ENCODE assay signal across 27 cellular contexts in the genomic region with DNA sequence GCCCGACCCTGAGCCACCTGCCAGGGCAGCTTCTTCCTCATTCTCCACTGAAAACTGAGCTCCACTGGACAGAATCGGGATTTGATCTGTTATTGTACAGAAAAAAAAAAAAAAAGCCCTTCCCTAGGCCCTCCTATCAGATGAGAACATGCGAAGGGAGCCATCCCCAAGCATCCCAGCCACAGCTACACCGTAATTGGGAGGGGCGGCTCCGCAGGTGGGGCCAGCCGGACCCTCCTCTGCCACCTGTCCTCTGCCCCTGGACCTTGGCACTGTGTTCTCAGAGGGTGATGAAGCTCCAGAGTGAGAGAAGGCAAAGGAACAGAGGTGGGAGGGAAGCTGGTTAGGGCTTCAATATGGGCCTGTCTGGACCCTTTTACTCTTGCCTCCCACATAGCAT.
"Had no signal": no experiment of that assay in that cellular context is flagged by ENCODE, and none has a peak within 500 bp of the region (broad histone marks: within the 10 kb centered on the region; RNA-seq: fewer than 3 reads in every experiment).

No MANE protein-coding gene starts in this region.

- ATAC-seq: activated CD4-positive, CD25-positive, alpha-beta regulatory T cell treated with anti-CD3 and anti-CD28 coated beads, Interleukin-2, amount 50 U/mL, for 24 hours; activated CD8-positive, alpha-beta memory T cell treated with anti-CD3 and anti-CD28 coated beads, Interleukin-2, amount 10 ng/mL, durations not matched to agents 7 days and 5 days; activated CD8-positive, alpha-beta T cell treated with anti-CD3 and anti-CD28 coated beads, Interleukin-2, amount 10 ng/mL, durations not matched to agents 7 days and 5 days; activated naive CD8-positive, alpha-beta T cell treated with anti-CD3 and anti-CD28 coated beads, Interleukin-2, amount 50 U/mL, for 24 hours; body of pancreas; esophagus mucosa; heart left ventricle; T-cell; T-helper 17 cell had no signal

- H3K4me3 ChIP-seq: adrenal gland, body of pancreas, colonic mucosa, heart left ventricle had no signal

- H3K27me3 ChIP-seq: body of pancreas, colonic mucosa had no signal

- H3K36me3 ChIP-seq: adrenal gland, colonic mucosa, heart left ventricle had no signal

- H3K9me3 ChIP-seq: adrenal gland, body of pancreas, colonic mucosa had no signal

- H3K27ac ChIP-seq: adrenal gland, body of pancreas, colonic mucosa, heart left ventricle, WERI-Rb-1 had no signal

- H3K4me1 ChIP-seq: adrenal gland, body of pancreas, colonic mucosa had no signal

- DNase-seq: activated B cell treated with CpG ODN at 0.5 μM for 24 hours; activated CD4-positive, alpha-beta memory T cell treated with anti-CD3 and anti-CD28 coated beads for 36 hours; activated CD4-positive, alpha-beta T cell treated with anti-CD3 and anti-CD28 coated beads for 48 hours; activated CD8-positive, alpha-beta memory T cell treated with anti-CD3 and anti-CD28 coated beads, Interleukin-2, amount 10 ng/mL, durations not matched to agents 7 days and 5 days; activated CD8-positive, alpha-beta memory T cell treated with anti-CD3 and anti-CD28 coated beads, Interleukin-2, amount 50 U/mL, for 4 hours; activated CD8-positive, alpha-beta T cell treated with anti-CD3 and anti-CD28 coated beads, Interleukin-2, amount 10 ng/mL, durations not matched to agents 7 days and 5 days; activated effector memory CD4-positive, alpha-beta T cell treated with anti-CD3 and anti-CD28 coated beads, Interleukin-2, amount 50 U/mL, for 16 hours; activated naive CD4-positive, alpha-beta T cell treated with anti-CD3 and anti-CD28 coated beads for 36 hours; activated naive CD8-positive, alpha-beta T cell treated with anti-CD3 and anti-CD28 coated beads for 36 hours; activated naive CD8-positive, alpha-beta T cell treated with anti-CD3 and anti-CD28 coated beads, Interleukin-2, amount 50 U/mL, for 24 hours; activated T-cell treated with anti-CD3 and anti-CD28 coated beads, Interleukin-2, amount 50 U/mL, for 1 hour; activated T-cell treated with anti-CD3 and anti-CD28 coated beads, Interleukin-2, amount 50 U/mL, for 48 hours; adrenal gland; amygdala; body of pancreas; caudate nucleus; colonic mucosa; effector memory CD4-positive, alpha-beta T cell; endodermal cell; foreskin fibroblast; heart left ventricle; T-cell; T-helper 17 cell; T1000; WERI-Rb-1 had no signal
